Comparison of ENCODE assay signal across 9 cellular contexts in the genomic region with DNA sequence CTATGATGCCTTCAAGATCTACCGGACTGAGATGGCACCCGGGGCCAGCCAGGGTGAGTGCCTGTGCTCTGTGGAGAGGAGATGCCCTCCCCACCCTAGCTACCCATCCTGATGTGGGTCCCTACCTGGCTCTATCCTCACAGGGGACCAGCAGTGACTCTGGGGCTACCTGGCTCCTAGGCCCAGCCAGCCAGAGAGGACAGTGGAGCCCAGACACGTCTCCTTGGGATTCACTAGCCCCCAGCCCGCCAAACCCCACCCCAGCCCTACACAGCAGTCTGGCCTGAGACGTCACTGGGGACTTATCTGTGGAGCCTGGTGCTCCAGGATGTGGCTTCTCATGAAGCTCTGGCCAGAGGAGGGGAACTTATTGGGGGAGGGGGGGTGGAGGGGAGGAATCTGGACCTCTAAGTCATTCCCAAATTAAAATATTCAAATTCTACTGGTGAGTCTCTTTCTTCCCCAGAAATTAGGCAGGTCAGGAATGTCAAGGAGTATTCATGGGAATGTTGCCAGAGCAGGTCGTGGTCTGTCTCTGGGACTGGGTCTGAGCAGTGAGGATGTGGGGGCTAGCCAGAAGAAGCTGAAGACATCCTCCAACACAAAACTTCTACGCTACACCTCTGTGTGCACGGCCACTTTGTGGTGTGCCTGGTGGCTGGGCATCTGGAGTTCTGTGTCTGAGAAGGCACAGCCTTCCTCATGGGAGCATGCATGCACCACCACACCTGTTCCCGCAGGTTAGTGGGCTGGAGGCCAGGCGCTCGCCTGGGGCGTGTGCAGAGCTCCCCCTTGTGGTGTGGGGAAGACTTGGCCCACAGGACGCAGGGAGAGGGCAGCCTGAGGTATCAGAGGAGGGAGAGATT. TPM values are rescaled to one million over a fixed set of nuclear protein-coding genes. Genes with fewer than 3 reads are reported as not detected.
DNase-seq lines count a peak whose midpoint lies in the region; ATAC-seq and TF ChIP-seq lines count a peak whose summit lies in the region.
"Had no signal": no experiment of that assay in that cellular context is flagged by ENCODE, and none has a peak within 500 bp of the region (broad histone marks: within the 10 kb centered on the region; RNA-seq: fewer than 3 reads in every experiment).

No MANE protein-coding gene starts in this region.

- no peaks in the 10 kb centered on the region for H3K9me3 ChIP-seq in lung (ENCODE audit: control insufficient read depth in 2 of 2, insufficient read depth in 1 of 2, low read length in 1 of 2)
- H3K9me3 ChIP-seq: BLaER1 treated with 17β-estradiol and CSF1 and Interleukin-3, amounts not matched to agents 10 nM and 100 nM had no signal

- peaks cover 62% of the 10 kb centered on the region for H3K27me3 Mint-ChIP-seq in central memory CD8-positive, alpha-beta T cell

- no peak overlapping the region for H3K27ac ChIP-seq in lung (ENCODE audit: low read depth in 1 of 2, low read length in 1 of 2)
- H3K27ac ChIP-seq: BLaER1 treated with 17β-estradiol and CSF1 and Interleukin-3, amounts not matched to agents 10 nM and 100 nM had no signal

- no peaks in the 10 kb centered on the region for H3K4me1 ChIP-seq in lung (ENCODE audit: control insufficient read depth in 2 of 2, insufficient read depth in 2 of 2, low read length in 2 of 2)

- H3K4me3 Mint-ChIP-seq in central memory CD8-positive, alpha-beta T cell: no peak overlapping the region

- no peak overlapping the region for H3K27ac Mint-ChIP-seq in central memory CD8-positive, alpha-beta T cell (ENCODE audit: low read depth)

- peaks cover 0 to 6% of the 10 kb centered on the region in 2 donors for H3K36me3 ChIP-seq in lung (ENCODE audit: control insufficient read depth in 2 of 2, insufficient read depth in 2 of 2, low read length in 2 of 2)
- H3K36me3 ChIP-seq: BLaER1 treated with 17β-estradiol and CSF1 and Interleukin-3, amounts not matched to agents 10 nM and 100 nM had no signal

- 39 to 44% methylated on average over 13 of the region's 13 CpGs for WGBS in lung, 2 donors

- H3K27me3 ChIP-seq in lung (ENCODE audit: control insufficient read depth, insufficient read depth): no peaks in the 10 kb centered on the region

- no peaks in the 10 kb centered on the region for H3K9me3 Mint-ChIP-seq in central memory CD8-positive, alpha-beta T cell

- peaks cover 3% of the 10 kb centered on the region for H3K36me3 Mint-ChIP-seq in central memory CD8-positive, alpha-beta T cell (ENCODE audit: insufficient read depth)

- peak; percentile 65 to 79 (median 65) for DNase-seq in NCI-H1417 (lab: John Stamatoyannopoulos, UW)
- DNase-seq in NCI-H1417 treated with DMSO at 0.1 percent for 48 hours (lab: John Stamatoyannopoulos, UW): no peak
- peak; percentile 8 for DNase-seq in NCI-H146 treated with DMSO at 0.1 percent for 48 hours (lab: John Stamatoyannopoulos, UW; ENCODE audit: unreplicated experiment)
- DNase-seq in activated CD4-positive, CD25-positive, alpha-beta regulatory T cell treated with anti-CD3 and anti-CD28 coated beads, Interleukin-2, amount 50 U/mL, for 72 hours: peak; percentile 68
- DNase-seq in central memory CD8-positive, alpha-beta T cell (ENCODE audit: low spot score in 2 of 2): peak; percentile 32 to 44
- peak; percentile 77 for DNase-seq in lung (ENCODE audit: low spot score)
- DNase-seq in stimulated activated CD8-positive, alpha-beta memory T cell treated with anti-CD3 and anti-CD28 coated beads, Interleukin-2, amount 100 ng/mL, for 1 hour (ENCODE audit: low read depth in 2 of 2): peak; percentile 24 to 49

- peak; percentile 87 for TF ChIP-seq CTCF in lung (IDR thresholded peaks at IDR 0.05; ENCODE audit: control extremely low read depth, extremely low read depth)

- ATAC-seq in central memory CD8-positive, alpha-beta T cell (replicated peaks; ENCODE audit: extremely low read depth, poor library complexity, severe bottlenecking): peak; percentile 62
- ATAC-seq in lung (ENCODE audit: insufficient read depth, low FRiP score): peak; percentile 68
- no peak for ATAC-seq in HG02981 (IDR thresholded peaks at IDR 0.05; ENCODE audit: unreplicated experiment)

- no peak overlapping the region for H3K4me3 ChIP-seq in lung
- H3K4me3 ChIP-seq: BLaER1 treated with 17β-estradiol and CSF1 and Interleukin-3, amounts not matched to agents 10 nM and 100 nM had no signal

- no peaks in the 10 kb centered on the region for H3K4me1 Mint-ChIP-seq in central memory CD8-positive, alpha-beta T cell

RNA-seq across cellular contexts. Expression of a gene that starts 2.7 kb away (rescaled TPM):
- total RNA-seq in lung: 1 to 10 TPM in 1 of 2 donors, under 1 TPM in 1; 0.55 to 2.0 TPM
- 1 to 10 TPM in 1 of 2 donors, under 1 TPM in 1; 0.79 to 3.3 TPM for polyA plus RNA-seq in lung

RNA-seq across cellular contexts. Expression of a gene that starts 7.0 kb away (rescaled TPM):
- total RNA-seq in lung: not detected
- not detected for polyA plus RNA-seq in lung

RNA-seq across cellular contexts. Expression of a gene that starts 14.6 kb away (rescaled TPM):
- total RNA-seq in lung: 10 to 100 TPM; 18.2 to 19.9 TPM
- polyA plus RNA-seq in lung: 1 to 10 TPM; 6.5 to 7.3 TPM

RNA-seq across cellular contexts. Expression of a gene that starts 26.9 kb away (rescaled TPM):
- total RNA-seq in lung: 10 to 100 TPM; 13.4 to 27.3 TPM
- 1 to 10 TPM; 5.4 to 6.0 TPM for polyA plus RNA-seq in lung

RNA-seq across cellular contexts. Expression of a gene that starts 28.5 kb away (rescaled TPM):
- total RNA-seq in lung: 1 to 10 TPM in 1 of 2 donors, not detected in 1; 7.1 TPM
- polyA plus RNA-seq in lung: under 1 TPM; 0.25 to 0.28 TPM
